ENCODE assay signal across 13 cellular contexts in the genomic region with DNA sequence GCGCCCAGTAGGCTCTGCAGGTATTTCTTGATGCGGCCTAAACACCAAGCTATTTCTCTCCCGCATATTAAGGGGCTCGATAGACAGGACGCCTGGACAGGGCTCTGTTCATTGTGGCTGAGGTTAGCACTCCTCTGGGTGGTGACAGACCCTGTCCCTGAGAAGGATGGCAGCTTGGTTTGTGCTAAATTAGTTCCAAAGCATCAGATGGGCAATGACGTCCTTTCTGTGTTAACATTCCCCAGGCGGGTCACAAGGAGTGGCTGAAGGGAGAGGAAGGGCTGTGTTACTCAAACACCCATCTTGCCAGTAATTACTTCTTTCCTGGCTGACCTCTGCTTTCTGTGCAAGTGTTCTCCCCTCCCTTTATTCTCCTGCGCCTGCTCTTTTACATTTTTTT. TPM values are rescaled to one million over a fixed set of nuclear protein-coding genes. Genes with fewer than 3 reads are reported as not detected.
A peak's percentile ranks its signal among the peaks of the same experiment; 100 is the strongest.
DNase-seq lines count a peak whose midpoint lies in the region; ATAC-seq, FAIRE-seq and TF ChIP-seq lines count a peak whose summit lies in the region.
"Had no signal": no experiment of that assay in that cellular context is flagged by ENCODE, and none has a peak within 500 bp of the region (broad histone marks: within the 10 kb centered on the region; RNA-seq: fewer than 3 reads in every experiment).

No MANE protein-coding gene starts in this region.

- no peak overlapping the region for H3K27ac ChIP-seq in body of pancreas

- no peak for TF ChIP-seq CTCF in body of pancreas (IDR thresholded peaks at IDR 0.05)
- TF ChIP-seq CTCF in nephron progenitor cell (IDR thresholded peaks at IDR 0.05): no peak
- peak; percentile 2 for TF ChIP-seq CTCF in type B pancreatic cell (conservative IDR thresholded peaks at IDR 0.05)

- no peak overlapping the region for H3K4me3 ChIP-seq in body of pancreas
- H3K4me3 ChIP-seq: smooth muscle cell had no signal

- H3K27ac Mint-ChIP-seq in nephron progenitor cell: peak overlapping the region; percentile 92
- peak overlapping the region; percentile 72 for H3K27ac Mint-ChIP-seq in type B pancreatic cell
- H3K27ac Mint-ChIP-seq: CD4-positive, alpha-beta T cell; T-cell had no signal

- H3K4me3 Mint-ChIP-seq in nephron progenitor cell (no peak overlapping the region), type B pancreatic cell (no peak overlapping the region)
- H3K4me3 Mint-ChIP-seq: CD4-positive, alpha-beta T cell; naive thymus-derived CD4-positive, alpha-beta T cell; T-cell had no signal

- no peaks in the 10 kb centered on the region for H3K4me1 ChIP-seq in body of pancreas

- H3K36me3 Mint-ChIP-seq in nephron progenitor cell (ENCODE audit: low read depth) (peaks cover 41% of the 10 kb centered on the region), type B pancreatic cell (peaks cover 43% of the 10 kb centered on the region)

- no peak for FAIRE-seq in GM19239 (lab: Jason Lieb, UNC)

- intact Hi-C loops in body of pancreas (cut with DNase I): no loop called here
- intact Hi-C loops in Right ventricle myocardium superior (cut with DNase I): no loop called here

- DNase-seq in body of pancreas (no peak), Right ventricle myocardium superior (peak; percentile 60), nephron progenitor cell (no peak), type B pancreatic cell (ENCODE audit: extremely low spot score, unreplicated experiment) (no peak), GM19239 (ENCODE audit: insufficient read length, low spot score) (no peak)
- no peak for DNase-seq in activated T-cell treated with anti-CD3 and anti-CD28 coated beads, Interleukin-2, amount 50 U/mL, for 48 hours
- DNase-seq: kidney glomerular epithelial cell, NCI-H146 had no signal

- WGBS in body of pancreas, 2 donors: 85 to 88% methylated on average over 6 to 7 of the region's 8 CpGs

- H3K27me3 Mint-ChIP-seq in nephron progenitor cell (ENCODE audit: low read depth, poor library complexity) (no peaks in the 10 kb centered on the region), type B pancreatic cell (no peaks in the 10 kb centered on the region)
- H3K27me3 Mint-ChIP-seq: CD4-positive, alpha-beta T cell; naive thymus-derived CD4-positive, alpha-beta T cell; T-cell had no signal

- H3K9me3 Mint-ChIP-seq in nephron progenitor cell (peaks cover 31% of the 10 kb centered on the region), type B pancreatic cell (peaks cover 22% of the 10 kb centered on the region)

- ATAC-seq in body of pancreas: peak; percentile 50
- peak; percentile 81 for ATAC-seq in Right ventricle myocardium superior (ENCODE audit: poor library complexity)
- no peak for ATAC-seq in GM19023 (IDR thresholded peaks at IDR 0.05; ENCODE audit: unreplicated experiment)

- no peak for TF ChIP-seq POLR2A in body of pancreas (IDR thresholded peaks at IDR 0.05)

- peaks cover 60% of the 10 kb centered on the region for H3K4me1 Mint-ChIP-seq in nephron progenitor cell
- H3K4me1 Mint-ChIP-seq in type B pancreatic cell (ENCODE audit: unreplicated experiment): peaks cover 45% of the 10 kb centered on the region

- H3K36me3 ChIP-seq in body of pancreas (replicated peaks in 1 of 2; ENCODE audit: insufficient read depth in 1 of 2, low read depth in 2 of 2): no peaks in the 10 kb centered on the region

- no peaks in the 10 kb centered on the region for H3K27me3 ChIP-seq in body of pancreas

- H3K9me3 ChIP-seq in body of pancreas: no peaks in the 10 kb centered on the region

RNA-seq across cellular contexts. Expression of a gene that starts 12.0 kb away (rescaled TPM):
- total RNA-seq in body of pancreas (1 to 10 TPM in 1 of 2 donors, under 1 TPM in 1; 0.99 to 2.9 TPM), Right ventricle myocardium superior (6.0 TPM), type B pancreatic cell (ENCODE audit: low replicate concordance) (9.3 and 12.9 TPM in 2 replicates)

RNA-seq across cellular contexts. Expression of a gene that starts 12.1 kb away (rescaled TPM):
- total RNA-seq in body of pancreas: 10 to 100 TPM; 36.1 to 46.5 TPM
- 442 TPM for total RNA-seq in Right ventricle myocardium superior
- 41.4 and 43.1 TPM in 2 replicates for total RNA-seq in type B pancreatic cell (ENCODE audit: low replicate concordance)
